ENCODE assay signal across 8 cellular contexts in genomic region chr12:106357549-106358409, GRCh38. TPM values are rescaled to one million over a fixed set of nuclear protein-coding genes. Genes with fewer than 3 reads are reported as not detected.
DNase-seq lines count a peak whose midpoint lies in the region; ATAC-seq lines count a peak whose summit lies in the region.

Gene POLR3B (plus strand): TSS chr12:106357748. CDS start chr12:106357880, 132 bp downstream.

- DNase-seq in C1 segment of cervical spinal cord (lab: John Stamatoyannopoulos, UW) (peak; percentile 62 to 100 (median 98)), NCI-H526 (lab: John Stamatoyannopoulos, UW) (peak; percentile 86 to 96), dedifferentiated amniotic fluid mesenchymal stem cell (ENCODE audit: extremely low spot score) (peak; percentile 98), left lobe of liver (ENCODE audit: low spot score) (peak; percentile 95)
- peak; percentile 95 for DNase-seq in activated CD4-positive, alpha-beta T cell treated with anti-CD3 and anti-CD28 coated beads, Interleukin-2, amount 50 U/mL, for 1 hour
- DNase-seq in stimulated activated CD4-positive, alpha-beta T cell treated with anti-CD3 and anti-CD28 coated beads, Interleukin-2, amount 100 ng/mL, for 4 hours (ENCODE audit: low read depth) = peak; percentile 93

- ATAC-seq in GM19324 (IDR thresholded peaks at IDR 0.05; ENCODE audit: low FRiP score, unreplicated experiment) = peak; percentile 88
- peak; percentile 73 for ATAC-seq in HG03469 (IDR thresholded peaks at IDR 0.05; ENCODE audit: unreplicated experiment)
- ATAC-seq in left lobe of liver = peak; percentile 84

RNA-seq across cellular contexts. Expression of gene POLR3B, which starts in this region (rescaled TPM):
- total RNA-seq in left lobe of liver = 7.9 TPM

Comparison
In these comparisons a context has a peak if more than half of its experiments do, and no peak if none do; other contexts are left out.
1. Peak in every context shown above with its lines: DNase-seq and ATAC-seq.